In genomic region chr3:195583831-195584542, GRCh38 we compare ENCODE assay signal across 8 cellular contexts. TPM values are rescaled to one million over a fixed set of nuclear protein-coding genes. Genes with fewer than 3 reads are reported as not detected.
DNase-seq lines count a peak whose midpoint lies in the region; ATAC-seq and TF ChIP-seq lines count a peak whose summit lies in the region.

Gene APOD, minus strand, starts transcription at chr3:195583940. Its CDS starts 4,479 bp downstream, at chr3:195579461.

- H3K36me3 ChIP-seq in esophagus muscularis mucosa: peaks cover 0 to 7% (median 0%) of the 10 kb centered on the region in 4 donors

- TF ChIP-seq EP300 in esophagus muscularis mucosa (IDR thresholded peaks at IDR 0.05): no peak

- H3K4me3 ChIP-seq in AG10803 (ENCODE audit: low read length): peak within 1 kb of the TSS; percentile 14; the same call in 1 of the 2 replicates
- peak within 1 kb of the TSS; percentile 27 to 41 (median 32) for H3K4me3 ChIP-seq in esophagus muscularis mucosa

- H3K9me3 ChIP-seq in esophagus muscularis mucosa: peaks cover 0 to 1% (median under 1%) of the 10 kb centered on the region in 4 donors

- WGBS in esophagus muscularis mucosa: 48% methylated on average over 16 of the region's 16 CpGs

- peak; percentile 59 for DNase-seq in AG10803 (ENCODE audit: low read depth)
- peak; percentile 47 for DNase-seq in NCI-H2196 (lab: John Stamatoyannopoulos, UW; ENCODE audit: unreplicated experiment)
- DNase-seq in esophagus muscularis mucosa (ENCODE audit: extremely low spot score): no peak
- DNase-seq in non-pigmented ciliary epithelial cell (ENCODE audit: low read depth): peak; percentile 5
- DNase-seq in GM19238 (ENCODE audit: insufficient read length, low spot score): no peak
- no peak for DNase-seq in cerebellar nuclear complex (lab: John Stamatoyannopoulos, UW)

- no peaks in the 10 kb centered on the region for H3K27me3 ChIP-seq in esophagus muscularis mucosa

- no peak for TF ChIP-seq CTCF in AG10803 (conservative IDR thresholded peaks at IDR 0.05; ENCODE audit: low read length)
- TF ChIP-seq CTCF in esophagus muscularis mucosa (IDR thresholded peaks at IDR 0.05): no peak

- ATAC-seq in GM18505 (IDR thresholded peaks at IDR 0.05; ENCODE audit: unreplicated experiment) (no peak), HG02852 (IDR thresholded peaks at IDR 0.05; ENCODE audit: unreplicated experiment) (no peak)

- H3K4me1 ChIP-seq in esophagus muscularis mucosa: peaks cover 6 to 14% (median 11%) of the 10 kb centered on the region in 4 donors

- peak within 1 kb of the TSS in 3 of 4 donors; percentile 40 to 67 (median 41) for H3K27ac ChIP-seq in esophagus muscularis mucosa (replicated peaks in 1 of 4)

- intact Hi-C loops in esophagus muscularis mucosa (cut with DNase I): no loop called here

- no peak for TF ChIP-seq POLR2A in esophagus muscularis mucosa (IDR thresholded peaks at IDR 0.05; ENCODE audit: low read depth)
- TF ChIP-seq POLR2A in GM18505 (IDR thresholded peaks at IDR 0.05; ENCODE audit: borderline replicate concordance, extremely low read depth, insufficient read depth, insufficient read length): no peak

RNA-seq across cellular contexts. Expression of gene APOD, which starts in this region (rescaled TPM):
- 100 to 1,000 TPM; 355 to 591 (median 523) TPM for total RNA-seq in esophagus muscularis mucosa

Comparison
In these comparisons a context has a peak if more than half of its experiments do, and no peak if none do; other contexts are left out.
1. DNase-seq: peak in AG10803 (single experiment), NCI-H2196 (single experiment) and non-pigmented ciliary epithelial cell (single experiment); none in esophagus muscularis mucosa (single experiment), GM19238 (single experiment) and cerebellar nuclear complex (0 of 2).